ENCODE assay signal across 8 cellular contexts in the genomic region with DNA sequence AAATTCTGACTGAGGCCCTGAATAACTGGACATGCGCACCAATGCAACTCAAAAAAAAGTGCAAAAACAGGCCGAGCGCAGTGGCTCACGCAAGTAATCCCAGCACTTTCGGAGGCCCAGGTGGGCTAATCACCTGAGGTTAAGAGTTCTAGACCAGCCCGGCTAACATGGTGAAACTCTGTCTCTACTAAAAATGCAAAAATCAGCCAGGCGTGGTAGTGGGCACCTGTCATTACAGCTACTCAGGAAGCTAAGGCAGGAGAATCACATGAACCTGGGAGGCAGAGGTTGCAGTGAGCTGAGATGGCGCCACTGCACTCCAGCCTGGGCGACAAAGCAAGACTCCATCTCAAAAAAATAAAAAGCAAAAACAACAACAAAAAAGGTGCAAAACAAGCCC. TPM values are rescaled to one million over a fixed set of nuclear protein-coding genes. Genes with fewer than 3 reads are reported as not detected.
DNase-seq lines count a peak whose midpoint lies in the region; ATAC-seq, FAIRE-seq and TF ChIP-seq lines count a peak whose summit lies in the region.
"Not testable (repeated sequence)": the region's sequence is repeated elsewhere in the genome, so short reads cannot be mapped to it uniquely, and the experiment has no call there.

No MANE protein-coding gene starts in this region.

- H3K4me1 Mint-ChIP-seq in CD8-positive, alpha-beta T cell (ENCODE audit: low read depth), result peaks cover 70% of the 10 kb centered on the region
- H3K4me1 Mint-ChIP-seq in activated CD8-positive, alpha-beta T cell treated with anti-CD3 and anti-CD28 coated beads for 36 hours (ENCODE audit: low read depth), result peaks cover 56% of the 10 kb centered on the region
- peaks cover 68% of the 10 kb centered on the region for H3K4me1 Mint-ChIP-seq in activated naive CD8-positive, alpha-beta T cell treated with anti-CD3 and anti-CD28 coated beads, Interleukin-2, amount 50 U/mL, for 24 hours
- peaks cover 62 to 75% of the 10 kb centered on the region in 2 donors for H3K4me1 Mint-ChIP-seq in immature natural killer cell
- H3K4me1 Mint-ChIP-seq in stimulated activated memory B cell treated with anti-CD40 and anti-IgM and Interleukin-4, amounts not matched to agents 10 μg/mL and 1 μg/mL and 100 μg/mL, for 72 hours, result peaks cover 73% of the 10 kb centered on the region

- not testable (repeated sequence) for H3K27me3 Mint-ChIP-seq in CD8-positive, alpha-beta T cell (ENCODE audit: low read depth); activated CD8-positive, alpha-beta T cell treated with anti-CD3 and anti-CD28 coated beads for 36 hours; activated naive CD8-positive, alpha-beta T cell treated with anti-CD3 and anti-CD28 coated beads, Interleukin-2, amount 50 U/mL, for 24 hours; immature natural killer cell (ENCODE audit: low read depth in 3 of 3); stimulated activated memory B cell treated with anti-CD40 and anti-IgM and Interleukin-4, amounts not matched to agents 10 μg/mL and 1 μg/mL and 100 μg/mL, for 72 hours

- not testable (repeated sequence) for H3K36me3 Mint-ChIP-seq in CD8-positive, alpha-beta T cell; activated CD8-positive, alpha-beta T cell treated with anti-CD3 and anti-CD28 coated beads for 36 hours (ENCODE audit: low read depth); activated naive CD8-positive, alpha-beta T cell treated with anti-CD3 and anti-CD28 coated beads, Interleukin-2, amount 50 U/mL, for 24 hours (ENCODE audit: low read depth); immature natural killer cell; stimulated activated memory B cell treated with anti-CD40 and anti-IgM and Interleukin-4, amounts not matched to agents 10 μg/mL and 1 μg/mL and 100 μg/mL, for 72 hours

- not testable (repeated sequence) for H3K4me3 ChIP-seq in CD8-positive, alpha-beta T cell (ENCODE audit: low read depth, low read length); KMS-11 (IDR thresholded peaks at IDR 0.05; ENCODE audit: insufficient read depth, low read depth, low read length); SU-DHL-6 (ENCODE audit: insufficient read depth, low read length, poor library complexity, severe bottlenecking)

- not testable (repeated sequence) for DNase-seq in CD8-positive, alpha-beta T cell; GM18507 (ENCODE audit: extremely low spot score, insufficient read length, low read depth); activated CD8-positive, alpha-beta T cell treated with anti-CD3 and anti-CD28 coated beads for 36 hours; activated naive CD8-positive, alpha-beta T cell treated with anti-CD3 and anti-CD28 coated beads, Interleukin-2, amount 50 U/mL, for 24 hours; immature natural killer cell

- not testable (repeated sequence) for H4K20me1 ChIP-seq in KMS-11 (ENCODE audit: insufficient read depth); SU-DHL-6 (ENCODE audit: low read depth, low read length)

- not testable (repeated sequence) for H3K9me2 ChIP-seq in SU-DHL-6 (replicated peaks; ENCODE audit: insufficient read depth, low read length)

- not testable (repeated sequence) for H3K27ac ChIP-seq in CD8-positive, alpha-beta T cell (ENCODE audit: low read depth, low read length)
- H3K27ac ChIP-seq in KMS-11, result peak overlapping the region; percentile 85; the same call in 1 of the 2 replicates
- H3K27ac ChIP-seq in SU-DHL-6 (ENCODE audit: low read depth, low read length), result peak overlapping the region; percentile 73

- intact Hi-C loops in CD8-positive, alpha-beta T cell (cut with DNase I, micrococcal nuclease), result loop anchor here (5.0 to 10.0 kb wide), 3 partner anchors 117 to 438 kb away; a partner anchor contains a TSS
- intact Hi-C loops in activated CD8-positive, alpha-beta T cell treated with anti-CD3 and anti-CD28 coated beads for 36 hours (cut with micrococcal nuclease), result not testable (repeated sequence)

- not testable (repeated sequence) for H3K4me3 Mint-ChIP-seq in CD8-positive, alpha-beta T cell; activated CD8-positive, alpha-beta T cell treated with anti-CD3 and anti-CD28 coated beads for 36 hours; activated naive CD8-positive, alpha-beta T cell treated with anti-CD3 and anti-CD28 coated beads, Interleukin-2, amount 50 U/mL, for 24 hours; immature natural killer cell
- peak overlapping the region; percentile 54 for H3K4me3 Mint-ChIP-seq in stimulated activated memory B cell treated with anti-CD40 and anti-IgM and Interleukin-4, amounts not matched to agents 10 μg/mL and 1 μg/mL and 100 μg/mL, for 72 hours

- not testable (repeated sequence) for ATAC-seq in CD8-positive, alpha-beta T cell; activated CD8-positive, alpha-beta T cell treated with anti-CD3 and anti-CD28 coated beads for 36 hours; activated naive CD8-positive, alpha-beta T cell treated with anti-CD3 and anti-CD28 coated beads, Interleukin-2, amount 50 U/mL, for 24 hours
- ATAC-seq in stimulated activated memory B cell treated with anti-CD40 and anti-IgM and Interleukin-4, amounts not matched to agents 10 μg/mL and 1 μg/mL and 100 μg/mL, for 72 hours, result peak; percentile 24

- peaks cover 34% of the 10 kb centered on the region; the same call in 1 of the 2 replicates for H3F3A ChIP-seq in SU-DHL-6 (ENCODE audit: insufficient read depth)

- not testable (repeated sequence) for TF ChIP-seq CTCF in CD8-positive, alpha-beta T cell (IDR thresholded peaks at IDR 0.05); KMS-11 (conservative IDR thresholded peaks at IDR 0.05; ENCODE audit: low read depth, low read length); SU-DHL-6 (IDR thresholded peaks at IDR 0.05; ENCODE audit: insufficient read depth, low read length, poor library complexity, severe bottlenecking); activated CD8-positive, alpha-beta T cell treated with anti-CD3 and anti-CD28 coated beads for 36 hours (IDR thresholded peaks at IDR 0.05)

- H3K4me2 ChIP-seq in KMS-11 (0 out of 2 replicates have a peak overlapping the region, but pooled peaks have one; percentile 4), SU-DHL-6 (ENCODE audit: low read depth, low read length, poor library complexity, severe bottlenecking) (peak overlapping the region; percentile 38)

- not testable (repeated sequence) for H2AFZ ChIP-seq in KMS-11 (ENCODE audit: low read depth); SU-DHL-6 (ENCODE audit: low read depth, low read length, severe bottlenecking)

- H3K9ac ChIP-seq in KMS-11; SU-DHL-6 (ENCODE audit: low read length): not testable (repeated sequence)

- POLR2A ChIA-PET in CD8-positive, alpha-beta T cell (lab: Charles Lee), result interaction anchor here (1.2 to 2.0 kb wide), 3 partner anchors 18 to 214 kb away, joined by 3 to 5 read pairs (median 4); a partner anchor contains a TSS
- POLR2A ChIA-PET in activated CD8-positive, alpha-beta T cell treated with anti-CD3 and anti-CD28 coated beads for 36 hours (lab: Charles Lee), result interaction anchor here (3.3 kb wide), 1 partner anchor 21 kb away, joined by 14 read pairs; a partner anchor contains a TSS

- not testable (repeated sequence) for H3K9me3 ChIP-seq in CD8-positive, alpha-beta T cell (ENCODE audit: low read length); SU-DHL-6 (ENCODE audit: insufficient read depth, low read length)

- CTCF ChIA-PET in CD8-positive, alpha-beta T cell (lab: Charles Lee), result interaction anchor here (0.8 to 2.9 kb wide), 3 partner anchors 11 to 29 kb away, joined by 3 to 8 read pairs (median 3); a partner anchor contains a TSS
- CTCF ChIA-PET in activated CD8-positive, alpha-beta T cell treated with anti-CD3 and anti-CD28 coated beads for 36 hours (lab: Charles Lee), result interaction anchor here (1.1 to 4.0 kb wide), 4 partner anchors 10 to 21 kb away, joined by 3 to 17 read pairs (median 8); a partner anchor contains a TSS

- not testable (repeated sequence) for H3K9me3 Mint-ChIP-seq in CD8-positive, alpha-beta T cell; activated CD8-positive, alpha-beta T cell treated with anti-CD3 and anti-CD28 coated beads for 36 hours; activated naive CD8-positive, alpha-beta T cell treated with anti-CD3 and anti-CD28 coated beads, Interleukin-2, amount 50 U/mL, for 24 hours; immature natural killer cell; stimulated activated memory B cell treated with anti-CD40 and anti-IgM and Interleukin-4, amounts not matched to agents 10 μg/mL and 1 μg/mL and 100 μg/mL, for 72 hours

- H3K79me2 ChIP-seq in KMS-11 (ENCODE audit: insufficient read depth, low read depth) (peaks cover 99% of the 10 kb centered on the region), SU-DHL-6 (ENCODE audit: insufficient read depth, low read length) (peaks cover 87% of the 10 kb centered on the region)

- FAIRE-seq in GM18507 (lab: Jason Lieb, UNC), result peak; percentile 89

- peak overlapping the region; percentile 95 for H3K27ac Mint-ChIP-seq in CD8-positive, alpha-beta T cell
- peak overlapping the region; percentile 94 for H3K27ac Mint-ChIP-seq in activated CD8-positive, alpha-beta T cell treated with anti-CD3 and anti-CD28 coated beads for 36 hours
- peak overlapping the region; percentile 83 for H3K27ac Mint-ChIP-seq in activated naive CD8-positive, alpha-beta T cell treated with anti-CD3 and anti-CD28 coated beads, Interleukin-2, amount 50 U/mL, for 24 hours
- peak overlapping the region; percentile 32 to 99 (median 84) for H3K27ac Mint-ChIP-seq in immature natural killer cell
- peak overlapping the region; percentile 93 for H3K27ac Mint-ChIP-seq in stimulated activated memory B cell treated with anti-CD40 and anti-IgM and Interleukin-4, amounts not matched to agents 10 μg/mL and 1 μg/mL and 100 μg/mL, for 72 hours

- peaks cover 53% of the 10 kb centered on the region for H3K4me1 ChIP-seq in CD8-positive, alpha-beta T cell (ENCODE audit: insufficient read depth, low read length)
- peaks cover 70% of the 10 kb centered on the region for H3K4me1 ChIP-seq in KMS-11 (ENCODE audit: low read depth, poor library complexity, severe bottlenecking)

- H3K27me3 ChIP-seq in CD8-positive, alpha-beta T cell (ENCODE audit: insufficient read depth, low read length); KMS-11 (ENCODE audit: insufficient read depth, low read depth); SU-DHL-6 (ENCODE audit: low read length): not testable (repeated sequence)

- not testable (repeated sequence) for H3K36me3 ChIP-seq in CD8-positive, alpha-beta T cell (ENCODE audit: insufficient read depth, low read length); KMS-11 (ENCODE audit: insufficient read depth); SU-DHL-6 (ENCODE audit: low read length)

RNA-seq across cellular contexts. Expression of a gene that starts 21.6 kb away (rescaled TPM):
- 10 to 100 TPM; 54.8 to 58.8 TPM for total RNA-seq in CD8-positive, alpha-beta T cell
- total RNA-seq in activated CD8-positive, alpha-beta T cell treated with anti-CD3 and anti-CD28 coated beads for 36 hours, result 10 to 100 TPM; 45.3 to 51.8 TPM
- polyA plus RNA-seq in immature natural killer cell, result 10 to 100 TPM; 16.5 to 26.8 (median 19.3) TPM
